ENCODE assay signal across 8 cellular contexts in the genomic region with DNA sequence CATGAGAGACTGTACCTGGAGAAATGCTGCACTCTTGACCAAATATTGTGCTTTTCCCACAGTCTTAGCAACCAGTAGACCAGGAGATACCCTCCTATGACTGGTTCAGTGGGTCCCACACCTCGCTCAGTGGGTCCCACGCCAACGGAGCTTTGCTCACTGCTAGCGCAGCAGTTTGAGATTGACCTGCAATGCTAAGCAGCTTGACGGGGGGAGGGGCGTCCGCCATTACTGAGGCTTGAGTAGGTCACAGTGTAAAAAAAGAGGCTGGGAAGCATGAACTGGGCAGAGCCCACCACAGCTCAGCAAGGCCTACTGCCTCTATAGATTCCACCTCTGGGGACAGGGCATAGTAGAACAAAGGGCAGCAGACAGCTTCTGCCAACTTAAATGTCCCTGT.
"Had no signal": no experiment of that assay in that cellular context is flagged by ENCODE, and none has a peak within 500 bp of the region (broad histone marks: within the 10 kb centered on the region; RNA-seq: fewer than 3 reads in every experiment).

No MANE protein-coding gene starts in this region.

- DNase-seq: GOT3, H9, HCEC 1CT, KG1 had no signal

- H3K27ac Mint-ChIP-seq: IgD-negative memory B cell had no signal

- H3K4me3 Mint-ChIP-seq: H9, IgD-negative memory B cell had no signal

- H3K27ac ChIP-seq: HL-60 had no signal

- ATAC-seq: HepG2 had no signal

- FAIRE-seq: H54, HepG2 had no signal
